Comparison of ENCODE assay signal across 28 cellular contexts in genomic region chr20:44031822-44032582, GRCh38.
DNase-seq lines count a peak whose midpoint lies in the region; ATAC-seq and TF ChIP-seq lines count a peak whose summit lies in the region.
"Had no signal": no experiment of that assay in that cellular context is flagged by ENCODE, and none has a peak within 500 bp of the region (broad histone marks: within the 10 kb centered on the region; RNA-seq: fewer than 3 reads in every experiment).

No MANE protein-coding gene starts in this region.

- no peaks in the 10 kb centered on the region for H3K9me3 ChIP-seq in right atrium auricular region
- H3K9me3 ChIP-seq: colonic mucosa, esophagus muscularis mucosa, left lung, testis had no signal

- TF ChIP-seq CTCF in right atrium auricular region (IDR thresholded peaks at IDR 0.05): no peak
- no peak for TF ChIP-seq CTCF in coronary artery (IDR thresholded peaks at IDR 0.05)
- TF ChIP-seq CTCF in type B pancreatic cell (conservative IDR thresholded peaks at IDR 0.05): no peak

- ATAC-seq in Right ventricle myocardium inferior: no peak
- ATAC-seq: left lung; naive thymus-derived CD8-positive, alpha-beta T cell; SK-N-SH treated with all-trans-retinoic acid at 6 μM for 48 hours; stimulated activated effector memory CD8-positive, alpha-beta T cell treated with anti-CD3 and anti-CD28 coated beads, Interleukin-12 subunit alpha, Interleukin-12 subunit beta, amount 100 ng/mL, for 72 hours had no signal

- intact Hi-C loops in Right ventricle myocardium inferior (cut with DNase I): no loop called here

- DNase-seq in right atrium auricular region (ENCODE audit: low spot score): peak; percentile 23
- DNase-seq in Right ventricle myocardium inferior (ENCODE audit: missing footprints): no peak
- peak; percentile 94 for DNase-seq in NCI-H2107 treated with DMSO at 0.1 percent for 48 hours (lab: John Stamatoyannopoulos, UW; ENCODE audit: unreplicated experiment)
- DNase-seq in coronary artery (ENCODE audit: low spot score): peak; percentile 36
- DNase-seq in type B pancreatic cell (ENCODE audit: extremely low spot score, unreplicated experiment): peak; percentile 40
- DNase-seq in NCI-H526 (lab: John Stamatoyannopoulos, UW): no peak
- no peak for DNase-seq in activated gamma-delta T cell treated with Interleukin-2 at 50 U/mL for 16 hours
- no peak for DNase-seq in NCI-H2081 (lab: John Stamatoyannopoulos, UW)
- DNase-seq: activated CD4-positive, alpha-beta T cell treated with anti-CD3 and anti-CD28 coated beads, Interleukin-2, amount 10 ng/mL, durations not matched to agents 24 days and 14 days; activated effector memory CD4-positive, alpha-beta T cell treated with Interleukin-2 at 50 U/mL for 16 hours; Calu3; colonic mucosa; left lung; NCI-H146; NCI-H748 treated with DMSO at 0.1 percent for 48 hours; occipital lobe; RPMI8226; T-helper 2 cell; testis had no signal

- H3K4me1 ChIP-seq in right atrium auricular region: no peaks in the 10 kb centered on the region
- H3K4me1 ChIP-seq: colonic mucosa, esophagus muscularis mucosa, left lung, testis had no signal

- H3K27ac ChIP-seq in right atrium auricular region (no peak overlapping the region), coronary artery (no peak overlapping the region)
- H3K27ac ChIP-seq: colonic mucosa, esophagus muscularis mucosa, hepatocyte, left lung, testis had no signal

- H3K4me3 Mint-ChIP-seq in type B pancreatic cell: no peak overlapping the region
- H3K4me3 Mint-ChIP-seq: activated CD4-positive, alpha-beta T cell treated with anti-CD3 and anti-CD28 coated beads, Interleukin-2, amount 10 ng/mL, durations not matched to agents 24 days and 14 days; mesothelial cell of epicardium; naive thymus-derived CD8-positive, alpha-beta T cell; stimulated activated effector memory CD8-positive, alpha-beta T cell treated with anti-CD3 and anti-CD28 coated beads, Interleukin-12 subunit alpha, Interleukin-12 subunit beta, amount 100 ng/mL, for 72 hours had no signal

- H3K36me3 Mint-ChIP-seq in type B pancreatic cell: no peaks in the 10 kb centered on the region
- H3K36me3 Mint-ChIP-seq: mesothelial cell of epicardium; naive thymus-derived CD8-positive, alpha-beta T cell had no signal

- H3K4me1 Mint-ChIP-seq in type B pancreatic cell (ENCODE audit: unreplicated experiment): peaks cover 7% of the 10 kb centered on the region
- H3K4me1 Mint-ChIP-seq: mesothelial cell of epicardium had no signal

- H3K4me3 ChIP-seq in right atrium auricular region: no peak overlapping the region
- no peak overlapping the region for H3K4me3 ChIP-seq in coronary artery
- H3K4me3 ChIP-seq: BLaER1 treated with 17β-estradiol and CSF1 and Interleukin-3, amounts not matched to agents 10 nM and 100 nM; colonic mucosa; esophagus muscularis mucosa; hepatocyte; left lung; smooth muscle cell; testis had no signal

- no peaks in the 10 kb centered on the region for H3K9me3 Mint-ChIP-seq in type B pancreatic cell
- H3K9me3 Mint-ChIP-seq: naive thymus-derived CD8-positive, alpha-beta T cell; stimulated activated effector memory CD8-positive, alpha-beta T cell treated with anti-CD3 and anti-CD28 coated beads, Interleukin-12 subunit alpha, Interleukin-12 subunit beta, amount 100 ng/mL, for 72 hours had no signal

- H3K27ac Mint-ChIP-seq in type B pancreatic cell: no peak overlapping the region
- H3K27ac Mint-ChIP-seq: activated CD4-positive, alpha-beta T cell treated with anti-CD3 and anti-CD28 coated beads, Interleukin-2, amount 10 ng/mL, durations not matched to agents 24 days and 14 days; IgD-negative memory B cell; mesothelial cell of epicardium; stimulated activated effector memory CD8-positive, alpha-beta T cell treated with anti-CD3 and anti-CD28 coated beads, Interleukin-12 subunit alpha, Interleukin-12 subunit beta, amount 100 ng/mL, for 72 hours had no signal

- no peaks in the 10 kb centered on the region for H3K27me3 ChIP-seq in right atrium auricular region
- H3K27me3 ChIP-seq: colonic mucosa, esophagus muscularis mucosa, left lung, testis had no signal

- no peaks in the 10 kb centered on the region for H3K36me3 ChIP-seq in right atrium auricular region
- H3K36me3 ChIP-seq: BLaER1 treated with 17β-estradiol and CSF1 and Interleukin-3, amounts not matched to agents 10 nM and 100 nM; colonic mucosa; esophagus muscularis mucosa; left lung had no signal

- peaks cover 62% of the 10 kb centered on the region for H3K27me3 Mint-ChIP-seq in type B pancreatic cell

Comparison
In these comparisons a context has a peak if more than half of its experiments do, and no peak if none do; other contexts are left out.
1. DNase-seq: peak in right atrium auricular region (single experiment), NCI-H2107 treated with DMSO at 0.1 percent for 48 hours (single experiment), coronary artery (single experiment) and type B pancreatic cell (single experiment); none in Right ventricle myocardium inferior (single experiment), NCI-H526 (0 of 2), activated gamma-delta T cell treated with Interleukin-2 at 50 U/mL for 16 hours (single experiment) and NCI-H2081 (0 of 2).